ENCODE assay signal across 1 cellular context in the genomic region with DNA sequence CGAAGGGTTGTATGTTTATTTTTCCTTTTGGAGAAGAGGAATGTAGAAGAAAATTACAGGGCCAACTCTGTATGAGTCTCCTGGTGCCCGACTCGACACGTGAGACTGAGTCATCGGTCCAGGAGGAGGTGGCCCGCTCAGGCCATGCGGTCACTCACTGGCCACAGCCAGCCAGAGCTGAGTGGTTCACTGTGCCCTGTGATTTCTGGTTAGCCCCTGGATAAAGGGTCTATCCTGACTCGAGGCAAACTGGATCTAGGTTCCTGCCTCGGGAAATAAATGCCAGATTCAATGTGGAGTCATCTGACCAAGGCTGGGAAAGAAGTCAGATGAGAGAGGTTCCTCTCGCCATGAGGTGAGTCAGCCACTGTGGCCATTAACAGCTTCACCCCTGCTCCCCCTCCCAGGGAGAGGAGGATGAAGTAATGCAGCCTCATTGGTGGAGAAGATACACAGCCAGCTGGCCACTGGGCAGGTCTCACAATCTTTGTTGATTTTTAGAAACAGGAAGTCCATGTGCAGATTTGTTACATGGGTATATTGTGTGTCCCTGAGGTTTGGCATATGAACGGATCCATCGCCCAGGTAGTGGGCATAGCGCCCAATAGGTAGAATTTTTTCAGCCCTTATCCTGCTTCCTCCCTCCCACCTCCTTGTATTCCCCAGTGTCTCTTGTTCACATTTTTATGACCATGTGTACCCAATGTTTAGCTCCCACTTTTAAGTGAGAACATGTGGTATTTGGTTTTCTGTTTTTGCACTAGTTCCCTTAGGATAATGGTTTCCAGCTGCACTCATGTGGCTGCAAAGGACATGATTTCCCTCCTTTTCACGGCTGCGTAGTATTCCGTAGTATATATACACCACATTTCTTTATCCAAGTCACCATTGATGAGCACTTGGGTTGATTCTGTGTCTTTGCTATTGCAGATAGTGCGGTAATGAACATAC.
TF ChIP-seq lines count a peak whose summit lies in the region.

No MANE protein-coding gene starts in this region.

TF ChIP-seq in K562, 482 proteins besides CTCF, POLR2A, EP300 and RAD21 (continued from another document and continues in another):
- TF ChIP-seq, protein P1, sequence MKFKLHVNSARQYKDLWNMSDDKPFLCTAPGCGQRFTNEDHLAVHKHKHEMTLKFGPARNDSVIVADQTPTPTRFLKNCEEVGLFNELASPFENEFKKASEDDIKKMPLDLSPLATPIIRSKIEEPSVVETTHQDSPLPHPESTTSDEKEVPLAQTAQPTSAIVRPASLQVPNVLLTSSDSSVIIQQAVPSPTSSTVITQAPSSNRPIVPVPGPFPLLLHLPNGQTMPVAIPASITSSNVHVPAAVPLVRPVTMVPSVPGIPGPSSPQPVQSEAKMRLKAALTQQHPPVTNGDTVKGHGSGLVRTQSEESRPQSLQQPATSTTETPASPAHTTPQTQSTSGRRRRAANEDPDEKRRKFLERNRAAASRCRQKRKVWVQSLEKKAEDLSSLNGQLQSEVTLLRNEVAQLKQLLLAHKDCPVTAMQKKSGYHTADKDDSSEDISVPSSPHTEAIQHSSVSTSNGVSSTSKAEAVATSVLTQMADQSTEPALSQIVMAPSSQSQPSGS (CRISPR knock-in tag; IDR thresholded peaks at IDR 0.05): no peak
- TF ChIP-seq STAT5B (CRISPR knock-in tag; IDR thresholded peaks at IDR 0.05) (no peak), ZNF263 (CRISPR knock-in tag; IDR thresholded peaks at IDR 0.05; ENCODE audit: borderline replicate concordance) (peak; percentile 28; the same call in 1 of the 2 replicates), NR2F6 (CRISPR knock-in tag; IDR thresholded peaks at IDR 0.05) (no peak), KLF10 (CRISPR knock-in tag; IDR thresholded peaks at IDR 0.05) (no peak), EHMT2 (IDR thresholded peaks at IDR 0.05) (peak; percentile 70; the same call in 1 of the 2 replicates), FOXM1 (IDR thresholded peaks at IDR 0.05; ENCODE audit: low read depth) (peak; percentile 76), FOXM1 (CRISPR knock-in tag; IDR thresholded peaks at IDR 0.05; ENCODE audit: low read depth) (no peak; the same call in 1 of the 2 replicates), DPF2 (IDR thresholded peaks at IDR 0.05) (peak; percentile 92), NR1H2 (CRISPR knock-in tag; IDR thresholded peaks at IDR 0.05) (no peak), HDAC8 (tag; IDR thresholded peaks at IDR 0.05) (peak; percentile 74), HCFC1 (IDR thresholded peaks at IDR 0.05; ENCODE audit: low read depth, low read length) (0 out of 2 replicates have a peak, but pooled peaks have one; percentile 6), HDAC2 (IDR thresholded peaks at IDR 0.05) (peak; percentile 71), SPI1 (IDR thresholded peaks at IDR 0.05; ENCODE audit: borderline replicate concordance, low read depth, low read length) (peak; percentile 96), FOXA3 (CRISPR knock-in tag; conservative IDR thresholded peaks at IDR 0.05 in 1 of 2, IDR thresholded peaks at IDR 0.05 in 1 of 2) (peak; percentile 32 to 75; a peak in 3 of 4 replicates), TCFL5 (CRISPR knock-in tag; conservative IDR thresholded peaks at IDR 0.05) (no peak), SREBF1 (IDR thresholded peaks at IDR 0.05; ENCODE audit: borderline replicate concordance, low read depth, low read length) (no peak), GATAD2B (IDR thresholded peaks at IDR 0.05; ENCODE audit: borderline replicate concordance) (no peak), PTTG1 (tag; IDR thresholded peaks at IDR 0.05; ENCODE audit: low read depth) (0 out of 2 replicates have a peak, but pooled peaks have one; percentile 3), ETV5 (CRISPR knock-in tag; IDR thresholded peaks at IDR 0.05; ENCODE audit: low read depth) (peak; percentile 47; the same call in 1 of the 2 replicates), CHD4 (IDR thresholded peaks at IDR 0.05; ENCODE audit: insufficient read depth, insufficient replicate concordance, low read depth, low read length, poor library complexity, severe bottlenecking) (peak; percentile 79), SMARCA4 (IDR thresholded peaks at IDR 0.05) (peak; percentile 88), CEBPG (CRISPR knock-in tag; IDR thresholded peaks at IDR 0.05) (peak; percentile 63; the same call in 1 of the 2 replicates), CEBPG (tag; conservative IDR thresholded peaks at IDR 0.05 in 1 of 2, IDR thresholded peaks at IDR 0.05 in 1 of 2) (peak; percentile 65 to 69), TARDBP (IDR thresholded peaks at IDR 0.05) (no peak), RCOR1 (IDR thresholded peaks at IDR 0.05; ENCODE audit: borderline replicate concordance in 1 of 2, low read depth in 2 of 2, low read length in 2 of 2) (peak; percentile 39 to 72; a peak in 2 of 4 replicates), RBM39 (optimal IDR thresholded peaks at IDR 0.05; ENCODE audit: low read depth, low read length) (no peak), KLF16 (IDR thresholded peaks at IDR 0.05) (no peak), C11orf30 (IDR thresholded peaks at IDR 0.05; ENCODE audit: low read depth) (peak; percentile 45), ZNF282 (CRISPR knock-in tag; IDR thresholded peaks at IDR 0.05) (no peak), NFIC (IDR thresholded peaks at IDR 0.05) (0 out of 2 replicates have a peak, but pooled peaks have one; percentile 9), GTF2A2 (tag; IDR thresholded peaks at IDR 0.05) (no peak), RBM14 (IDR thresholded peaks at IDR 0.05; ENCODE audit: borderline replicate concordance, insufficient read depth, low read depth, low read length) (no peak)
- TF ChIP-seq, protein P2, sequence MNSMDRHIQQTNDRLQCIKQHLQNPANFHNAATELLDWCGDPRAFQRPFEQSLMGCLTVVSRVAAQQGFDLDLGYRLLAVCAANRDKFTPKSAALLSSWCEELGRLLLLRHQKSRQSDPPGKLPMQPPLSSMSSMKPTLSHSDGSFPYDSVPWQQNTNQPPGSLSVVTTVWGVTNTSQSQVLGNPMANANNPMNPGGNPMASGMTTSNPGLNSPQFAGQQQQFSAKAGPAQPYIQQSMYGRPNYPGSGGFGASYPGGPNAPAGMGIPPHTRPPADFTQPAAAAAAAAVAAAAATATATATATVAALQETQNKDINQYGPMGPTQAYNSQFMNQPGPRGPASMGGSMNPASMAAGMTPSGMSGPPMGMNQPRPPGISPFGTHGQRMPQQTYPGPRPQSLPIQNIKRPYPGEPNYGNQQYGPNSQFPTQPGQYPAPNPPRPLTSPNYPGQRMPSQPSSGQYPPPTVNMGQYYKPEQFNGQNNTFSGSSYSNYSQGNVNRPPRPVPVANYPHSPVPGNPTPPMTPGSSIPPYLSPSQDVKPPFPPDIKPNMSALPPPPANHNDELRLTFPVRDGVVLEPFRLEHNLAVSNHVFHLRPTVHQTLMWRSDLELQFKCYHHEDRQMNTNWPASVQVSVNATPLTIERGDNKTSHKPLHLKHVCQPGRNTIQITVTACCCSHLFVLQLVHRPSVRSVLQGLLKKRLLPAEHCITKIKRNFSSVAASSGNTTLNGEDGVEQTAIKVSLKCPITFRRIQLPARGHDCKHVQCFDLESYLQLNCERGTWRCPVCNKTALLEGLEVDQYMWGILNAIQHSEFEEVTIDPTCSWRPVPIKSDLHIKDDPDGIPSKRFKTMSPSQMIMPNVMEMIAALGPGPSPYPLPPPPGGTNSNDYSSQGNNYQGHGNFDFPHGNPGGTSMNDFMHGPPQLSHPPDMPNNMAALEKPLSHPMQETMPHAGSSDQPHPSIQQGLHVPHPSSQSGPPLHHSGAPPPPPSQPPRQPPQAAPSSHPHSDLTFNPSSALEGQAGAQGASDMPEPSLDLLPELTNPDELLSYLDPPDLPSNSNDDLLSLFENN (IDR thresholded peaks at IDR 0.05; ENCODE audit: low read depth in 2 of 2, low read length in 2 of 2): no peak
- TF ChIP-seq, protein P3, sequence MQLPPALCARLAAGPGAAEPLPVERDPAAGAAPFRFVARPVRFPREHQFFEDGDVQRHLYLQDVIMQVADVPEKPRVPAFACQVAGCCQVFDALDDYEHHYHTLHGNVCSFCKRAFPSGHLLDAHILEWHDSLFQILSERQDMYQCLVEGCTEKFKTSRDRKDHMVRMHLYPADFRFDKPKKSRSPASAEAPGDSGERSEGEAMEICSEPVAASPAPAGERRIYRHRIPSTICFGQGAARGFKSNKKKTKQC (CRISPR knock-in tag; IDR thresholded peaks at IDR 0.05): peak; percentile 50; the same call in 1 of the 2 replicates
- TF ChIP-seq, protein P4, sequence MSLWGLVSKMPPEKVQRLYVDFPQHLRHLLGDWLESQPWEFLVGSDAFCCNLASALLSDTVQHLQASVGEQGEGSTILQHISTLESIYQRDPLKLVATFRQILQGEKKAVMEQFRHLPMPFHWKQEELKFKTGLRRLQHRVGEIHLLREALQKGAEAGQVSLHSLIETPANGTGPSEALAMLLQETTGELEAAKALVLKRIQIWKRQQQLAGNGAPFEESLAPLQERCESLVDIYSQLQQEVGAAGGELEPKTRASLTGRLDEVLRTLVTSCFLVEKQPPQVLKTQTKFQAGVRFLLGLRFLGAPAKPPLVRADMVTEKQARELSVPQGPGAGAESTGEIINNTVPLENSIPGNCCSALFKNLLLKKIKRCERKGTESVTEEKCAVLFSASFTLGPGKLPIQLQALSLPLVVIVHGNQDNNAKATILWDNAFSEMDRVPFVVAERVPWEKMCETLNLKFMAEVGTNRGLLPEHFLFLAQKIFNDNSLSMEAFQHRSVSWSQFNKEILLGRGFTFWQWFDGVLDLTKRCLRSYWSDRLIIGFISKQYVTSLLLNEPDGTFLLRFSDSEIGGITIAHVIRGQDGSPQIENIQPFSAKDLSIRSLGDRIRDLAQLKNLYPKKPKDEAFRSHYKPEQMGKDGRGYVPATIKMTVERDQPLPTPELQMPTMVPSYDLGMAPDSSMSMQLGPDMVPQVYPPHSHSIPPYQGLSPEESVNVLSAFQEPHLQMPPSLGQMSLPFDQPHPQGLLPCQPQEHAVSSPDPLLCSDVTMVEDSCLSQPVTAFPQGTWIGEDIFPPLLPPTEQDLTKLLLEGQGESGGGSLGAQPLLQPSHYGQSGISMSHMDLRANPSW (CRISPR knock-in tag; IDR thresholded peaks at IDR 0.05): no peak
- TF ChIP-seq, protein P5, sequence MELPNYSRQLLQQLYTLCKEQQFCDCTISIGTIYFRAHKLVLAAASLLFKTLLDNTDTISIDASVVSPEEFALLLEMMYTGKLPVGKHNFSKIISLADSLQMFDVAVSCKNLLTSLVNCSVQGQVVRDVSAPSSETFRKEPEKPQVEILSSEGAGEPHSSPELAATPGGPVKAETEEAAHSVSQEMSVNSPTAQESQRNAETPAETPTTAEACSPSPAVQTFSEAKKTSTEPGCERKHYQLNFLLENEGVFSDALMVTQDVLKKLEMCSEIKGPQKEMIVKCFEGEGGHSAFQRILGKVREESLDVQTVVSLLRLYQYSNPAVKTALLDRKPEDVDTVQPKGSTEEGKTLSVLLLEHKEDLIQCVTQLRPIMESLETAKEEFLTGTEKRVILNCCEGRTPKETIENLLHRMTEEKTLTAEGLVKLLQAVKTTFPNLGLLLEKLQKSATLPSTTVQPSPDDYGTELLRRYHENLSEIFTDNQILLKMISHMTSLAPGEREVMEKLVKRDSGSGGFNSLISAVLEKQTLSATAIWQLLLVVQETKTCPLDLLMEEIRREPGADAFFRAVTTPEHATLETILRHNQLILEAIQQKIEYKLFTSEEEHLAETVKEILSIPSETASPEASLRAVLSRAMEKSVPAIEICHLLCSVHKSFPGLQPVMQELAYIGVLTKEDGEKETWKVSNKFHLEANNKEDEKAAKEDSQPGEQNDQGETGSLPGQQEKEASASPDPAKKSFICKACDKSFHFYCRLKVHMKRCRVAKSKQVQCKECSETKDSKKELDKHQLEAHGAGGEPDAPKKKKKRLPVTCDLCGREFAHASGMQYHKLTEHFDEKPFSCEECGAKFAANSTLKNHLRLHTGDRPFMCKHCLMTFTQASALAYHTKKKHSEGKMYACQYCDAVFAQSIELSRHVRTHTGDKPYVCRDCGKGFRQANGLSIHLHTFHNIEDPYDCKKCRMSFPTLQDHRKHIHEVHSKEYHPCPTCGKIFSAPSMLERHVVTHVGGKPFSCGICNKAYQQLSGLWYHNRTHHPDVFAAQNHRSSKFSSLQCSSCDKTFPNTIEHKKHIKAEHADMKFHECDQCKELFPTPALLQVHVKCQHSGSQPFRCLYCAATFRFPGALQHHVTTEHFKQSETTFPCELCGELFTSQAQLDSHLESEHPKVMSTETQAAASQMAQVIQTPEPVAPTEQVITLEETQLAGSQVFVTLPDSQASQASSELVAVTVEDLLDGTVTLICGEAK (IDR thresholded peaks at IDR 0.05): no peak
- TF ChIP-seq, protein P5 (CRISPR knock-in tag; IDR thresholded peaks at IDR 0.05): no peak
- TF ChIP-seq, protein P6, sequence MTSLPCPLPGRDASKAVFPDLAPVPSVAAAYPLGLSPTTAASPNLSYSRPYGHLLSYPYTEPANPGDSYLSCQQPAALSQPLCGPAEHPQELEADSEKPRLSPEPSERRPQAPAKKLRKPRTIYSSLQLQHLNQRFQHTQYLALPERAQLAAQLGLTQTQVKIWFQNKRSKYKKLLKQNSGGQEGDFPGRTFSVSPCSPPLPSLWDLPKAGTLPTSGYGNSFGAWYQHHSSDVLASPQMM (CRISPR knock-in tag; IDR thresholded peaks at IDR 0.05): no peak
- TF ChIP-seq, protein P7, sequence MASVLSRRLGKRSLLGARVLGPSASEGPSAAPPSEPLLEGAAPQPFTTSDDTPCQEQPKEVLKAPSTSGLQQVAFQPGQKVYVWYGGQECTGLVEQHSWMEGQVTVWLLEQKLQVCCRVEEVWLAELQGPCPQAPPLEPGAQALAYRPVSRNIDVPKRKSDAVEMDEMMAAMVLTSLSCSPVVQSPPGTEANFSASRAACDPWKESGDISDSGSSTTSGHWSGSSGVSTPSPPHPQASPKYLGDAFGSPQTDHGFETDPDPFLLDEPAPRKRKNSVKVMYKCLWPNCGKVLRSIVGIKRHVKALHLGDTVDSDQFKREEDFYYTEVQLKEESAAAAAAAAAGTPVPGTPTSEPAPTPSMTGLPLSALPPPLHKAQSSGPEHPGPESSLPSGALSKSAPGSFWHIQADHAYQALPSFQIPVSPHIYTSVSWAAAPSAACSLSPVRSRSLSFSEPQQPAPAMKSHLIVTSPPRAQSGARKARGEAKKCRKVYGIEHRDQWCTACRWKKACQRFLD (CRISPR knock-in tag; IDR thresholded peaks at IDR 0.05): peak; percentile 95; the same call in 1 of the 2 replicates
